ENCODE assay signal across 8 cellular contexts in the genomic region with DNA sequence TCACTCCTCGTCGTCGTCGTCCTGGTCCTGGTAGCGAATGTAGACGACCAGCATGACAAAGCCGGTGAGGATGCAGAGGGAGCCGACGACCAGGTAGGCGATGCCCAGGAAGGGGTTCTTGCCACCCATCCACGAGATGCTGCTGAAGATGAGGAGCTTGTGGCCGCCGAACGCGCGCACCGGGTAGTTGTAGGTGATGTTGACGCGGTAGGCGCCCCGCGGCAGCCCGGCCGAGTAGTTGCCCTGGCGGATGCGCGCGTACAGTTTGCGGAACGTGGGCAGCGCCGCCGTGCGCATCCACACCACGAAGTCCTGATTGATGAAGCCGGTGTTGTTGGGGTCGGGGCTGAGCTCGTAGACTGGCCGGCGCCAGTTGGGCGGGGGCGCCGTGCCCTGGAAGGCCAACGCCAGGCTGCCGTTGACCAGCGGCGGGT. TPM values are rescaled to one million over a fixed set of nuclear protein-coding genes. Genes with fewer than 3 reads are reported as not detected.
DNase-seq lines count a peak whose midpoint lies in the region; ATAC-seq and TF ChIP-seq lines count a peak whose summit lies in the region.

No MANE protein-coding gene starts in this region.

- TF ChIP-seq EP300 in ovary (IDR thresholded peaks at IDR 0.05), result no peak

- peak overlapping the region; percentile 95 to 98 for H3K27ac ChIP-seq in esophagus (ENCODE audit: low read depth in 2 of 2, low read length in 1 of 2)
- peak overlapping the region; percentile 74 to 90 for H3K27ac ChIP-seq in ovary

- H3K4me1 ChIP-seq in esophagus (ENCODE audit: control insufficient read depth in 2 of 2, insufficient read depth in 2 of 2, low read length in 1 of 2) (peaks cover 0 to 4% of the 10 kb centered on the region in 2 donors), ovary (ENCODE audit: insufficient read depth) (peaks cover 4% of the 10 kb centered on the region)

- peak; percentile 67 for DNase-seq in DMS79 (lab: John Stamatoyannopoulos, UW)
- DNase-seq in activated CD4-positive, alpha-beta T cell treated with anti-CD3 and anti-CD28 coated beads for 4 hours, result peak; percentile 35 to 43
- DNase-seq in ovary, result peak in 1 of 5 donors; percentile 19
- DNase-seq in iPS-NIHi7 (ENCODE audit: extremely low spot score), result no peak

- H3K27me3 ChIP-seq in esophagus (ENCODE audit: control insufficient read depth in 1 of 2, insufficient read depth in 2 of 2, low read length in 2 of 2) (no peaks in the 10 kb centered on the region), ovary (peaks cover 2% of the 10 kb centered on the region)

- intact Hi-C loops in ovary (cut with DNase I), result no loop called here

- H3K4me3 ChIP-seq in esophagus (ENCODE audit: low read depth in 1 of 2, low read length in 2 of 2), result peak overlapping the region; percentile 63 to 89
- H3K4me3 ChIP-seq in ovary, result peak overlapping the region; percentile 45

- H3K9me3 ChIP-seq in esophagus (ENCODE audit: control insufficient read depth in 2 of 2, insufficient read depth in 1 of 2, low read depth in 1 of 2, low read length in 1 of 2) (no peaks in the 10 kb centered on the region), ovary (peaks cover 0 to 2% of the 10 kb centered on the region in 2 donors)

- no peak for ATAC-seq in GM18861 (IDR thresholded peaks at IDR 0.05; ENCODE audit: unreplicated experiment)
- no peak for ATAC-seq in GM19455 (IDR thresholded peaks at IDR 0.05; ENCODE audit: unreplicated experiment)
- no peak for ATAC-seq in HG03571 (IDR thresholded peaks at IDR 0.05; ENCODE audit: unreplicated experiment)

- TF ChIP-seq CTCF in ovary (IDR thresholded peaks at IDR 0.05), result no peak

- TF ChIP-seq POLR2A in ovary (IDR thresholded peaks at IDR 0.05), result no peak

- 8 to 11% methylated on average over 47 of the region's 47 CpGs for WGBS in esophagus, 2 donors
- WGBS in ovary, 3 donors, result 7 to 21% (median 11%) methylated on average over 40 to 47 of the region's 47 CpGs

- H3K36me3 ChIP-seq in esophagus (ENCODE audit: control insufficient read depth in 2 of 2, insufficient read depth in 2 of 2, low read length in 1 of 2) (no peaks in the 10 kb centered on the region), ovary (no peaks in the 10 kb centered on the region)

RNA-seq across cellular contexts. Expression of gene TMEM30B, which starts 1.0 kb away (rescaled TPM):
- polyA plus RNA-seq in esophagus (10 to 100 TPM; 12.8 to 14.1 TPM), ovary (1 to 10 TPM; 2.3 to 5.4 TPM)
- total RNA-seq in ovary, result 10 to 100 TPM in 1 of 7 donors, 1 to 10 TPM in 6; 1.2 to 35.3 (median 3.5) TPM

RNA-seq across cellular contexts. Expression of gene PRKCH, which starts 41.3 kb away (rescaled TPM):
- 10 to 100 TPM; 17.3 to 17.6 TPM for polyA plus RNA-seq in esophagus
- total RNA-seq in ovary, result 10 to 100 TPM in 5 of 7 donors, 1 to 10 TPM in 2; 8.4 to 47.6 (median 15.9) TPM
- polyA plus RNA-seq in ovary, result 10 to 100 TPM; 11.4 to 32.5 TPM
